Comparison of ENCODE assay signal across 14 cellular contexts in the genomic region with DNA sequence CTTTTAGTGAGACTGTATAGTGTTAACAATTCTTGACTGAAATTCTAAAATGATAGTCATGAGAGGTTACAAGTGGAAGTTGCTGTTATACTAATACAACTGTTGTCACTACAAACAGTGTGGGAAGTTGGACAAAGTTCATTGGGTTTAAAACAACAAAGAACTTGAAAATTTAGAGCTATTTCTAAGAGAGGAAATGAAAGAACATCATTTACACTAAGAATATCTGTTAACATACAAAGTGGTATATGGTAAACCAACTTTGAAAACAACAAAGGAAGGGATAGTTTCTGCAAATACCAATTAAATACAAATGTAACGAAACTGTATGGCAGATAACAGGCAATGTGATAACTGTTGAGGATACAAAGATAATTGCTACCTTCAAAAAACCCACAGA. TPM values are rescaled to one million over a fixed set of nuclear protein-coding genes. Genes with fewer than 3 reads are reported as not detected.
DNase-seq lines count a peak whose midpoint lies in the region; ATAC-seq and TF ChIP-seq lines count a peak whose summit lies in the region.
"Had no signal": no experiment of that assay in that cellular context is flagged by ENCODE, and none has a peak within 500 bp of the region (broad histone marks: within the 10 kb centered on the region; RNA-seq: fewer than 3 reads in every experiment).

No MANE protein-coding gene starts in this region.

- no peaks in the 10 kb centered on the region for H3K9me3 ChIP-seq in gastrocnemius medialis

- intact Hi-C loops in natural killer cell (cut with micrococcal nuclease) (loop anchor here (2.0 kb wide), 1 partner anchor 15 kb away; no protein-coding TSS in a partner anchor), gastrocnemius medialis (cut with DNase I; ENCODE audit: low total_unique reads) (no loop called here)

- no peaks in the 10 kb centered on the region for H3K27me3 Mint-ChIP-seq in natural killer cell (ENCODE audit: low read depth in 2 of 2)
- H3K27me3 Mint-ChIP-seq: type B pancreatic cell had no signal

- H3K4me3 Mint-ChIP-seq in natural killer cell = peak overlapping the region; percentile 18
- H3K4me3 Mint-ChIP-seq: type B pancreatic cell had no signal

- in situ Hi-C loops in gastrocnemius medialis (cut with MboI; ENCODE audit: low sequenced_read_pairs in 4 of 4) = no loop called here

- no peaks in the 10 kb centered on the region for H3K27me3 ChIP-seq in gastrocnemius medialis

- TF ChIP-seq CTCF in natural killer cell (IDR thresholded peaks at IDR 0.05) (no peak), gastrocnemius medialis (IDR thresholded peaks at IDR 0.05 in 4 of 5, conservative IDR thresholded peaks at IDR 0.05 in 1 of 5) (no peak), foreskin fibroblast (IDR thresholded peaks at IDR 0.05; ENCODE audit: low read depth, low read length) (no peak)

- H3K36me3 ChIP-seq in gastrocnemius medialis = no peaks in the 10 kb centered on the region

- no peak overlapping the region for H3K4me3 ChIP-seq in gastrocnemius medialis
- H3K4me3 ChIP-seq in foreskin fibroblast (ENCODE audit: low read depth in 1 of 2, low read length in 2 of 2) = no peak overlapping the region
- H3K4me3 ChIP-seq: K562 had no signal

- H3K27ac Mint-ChIP-seq in natural killer cell = peak overlapping the region; percentile 43 to 47
- H3K27ac Mint-ChIP-seq: type B pancreatic cell had no signal

- DNase-seq in natural killer cell (no peak), gastrocnemius medialis (no peak), NOMO-1 treated with DMSO at 0.1 percent for 48 hours (lab: John Stamatoyannopoulos, UW; ENCODE audit: unreplicated experiment) (no peak), foreskin fibroblast (no peak)
- DNase-seq in activated effector memory CD4-positive, alpha-beta T cell treated with Interleukin-2 at 50 U/mL for 16 hours = no peak
- DNase-seq: activated CD4-positive, CD25-positive, alpha-beta regulatory T cell; activated gamma-delta T cell treated with Interleukin-2 at 50 U/mL for 16 hours; left colon; SHP77 had no signal

- H3K27ac ChIP-seq in gastrocnemius medialis = no peak overlapping the region

- peaks cover 22 to 50% of the 10 kb centered on the region in 2 donors for H3K4me1 ChIP-seq in gastrocnemius medialis

- ATAC-seq in GM18861 (IDR thresholded peaks at IDR 0.05; ENCODE audit: unreplicated experiment) = peak; percentile 48
- ATAC-seq in GM21529 (IDR thresholded peaks at IDR 0.05; ENCODE audit: unreplicated experiment) = peak; percentile 73
- ATAC-seq in HG03175 (IDR thresholded peaks at IDR 0.05; ENCODE audit: unreplicated experiment) = peak; percentile 46
- no peak for ATAC-seq in natural killer cell
- ATAC-seq in gastrocnemius medialis = no peak
- ATAC-seq: left colon had no signal

- H3K9me3 Mint-ChIP-seq in natural killer cell = no peaks in the 10 kb centered on the region
- H3K9me3 Mint-ChIP-seq: type B pancreatic cell had no signal

- H3K36me3 Mint-ChIP-seq in natural killer cell = no peaks in the 10 kb centered on the region

- TF ChIP-seq POLR2A in gastrocnemius medialis (IDR thresholded peaks at IDR 0.05) = no peak

- H3K4me1 Mint-ChIP-seq in natural killer cell = peaks cover 79 to 84% of the 10 kb centered on the region in 2 donors

RNA-seq across cellular contexts. Expression of gene MTPN, which starts 11.6 kb away (rescaled TPM):
- 100 to 1,000 TPM; 161 to 170 (median 165) TPM for total RNA-seq in natural killer cell
- total RNA-seq in gastrocnemius medialis = 10 to 100 TPM; 48.5 to 94.2 (median 58.7) TPM

Comparison
In these comparisons a context has a peak if more than half of its experiments do, and no peak if none do; other contexts are left out.
1. ATAC-seq: peak in GM18861 (single experiment), GM21529 (single experiment) and HG03175 (single experiment); none in natural killer cell (0 of 3) and gastrocnemius medialis (0 of 2).